Comparison of ENCODE assay signal across 28 cellular contexts in the genomic region with DNA sequence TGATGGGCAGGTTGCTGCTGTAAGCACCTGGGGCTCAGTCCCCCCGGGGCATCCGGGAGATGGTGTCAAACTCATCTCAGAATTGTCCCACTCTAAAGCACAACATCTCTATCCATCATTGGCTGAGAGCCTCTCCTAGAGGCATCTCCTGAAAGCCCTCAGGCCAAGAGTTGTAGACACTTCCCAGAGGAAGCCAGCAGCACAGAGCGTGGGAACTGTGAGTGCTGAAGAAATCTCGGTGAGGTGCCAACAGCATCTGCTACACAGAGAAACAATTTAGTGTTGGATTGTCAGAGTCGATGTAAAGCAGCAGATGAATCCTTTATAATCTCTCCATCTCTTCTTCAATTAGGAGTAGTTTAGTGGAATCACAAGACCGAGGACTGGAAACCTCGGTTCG.
DNase-seq lines count a peak whose midpoint lies in the region; ATAC-seq and TF ChIP-seq lines count a peak whose summit lies in the region.
"Had no signal": no experiment of that assay in that cellular context is flagged by ENCODE, and none has a peak within 500 bp of the region (broad histone marks: within the 10 kb centered on the region; RNA-seq: fewer than 3 reads in every experiment).

No MANE protein-coding gene starts in this region.

- 18 to 33% (median 20%) methylated on average over 8 of the region's 8 CpGs for WGBS in psoas muscle, 3 donors

- no peaks in the 10 kb centered on the region for H3K36me3 ChIP-seq in GM23338 (ENCODE audit: insufficient read depth)
- no peaks in the 10 kb centered on the region for H3K36me3 ChIP-seq in psoas muscle (ENCODE audit: insufficient read depth in 1 of 2, low read depth in 1 of 2)
- H3K36me3 ChIP-seq: HAP-1, MG63, prostate gland, SJCRH30 had no signal

- no peak overlapping the region for H3K4me3 Mint-ChIP-seq in GM23338
- H3K4me3 Mint-ChIP-seq: activated CD4-positive, alpha-beta T cell treated with anti-CD3 and anti-CD28 coated beads for 36 hours; CD4-positive, CD25-positive, alpha-beta regulatory T cell; natural killer cell treated with Interleukin-12 subunit alpha and Interleukin-12 subunit beta and Interleukin-15 and Interleukin-18, amount 100 ng/mL, for 72 hours had no signal

- H4K20me1 ChIP-seq in GM23338 (replicated peaks; ENCODE audit: insufficient read depth): no peaks in the 10 kb centered on the region

- no peaks in the 10 kb centered on the region; the same call in 2 of the 3 replicates for H3K36me3 Mint-ChIP-seq in GM23338 (ENCODE audit: low read depth)
- H3K36me3 Mint-ChIP-seq: activated naive CD4-positive, alpha-beta T cell treated with anti-CD3 and anti-CD28 coated beads, Interleukin-2, amount 50 U/mL, for 72 hours; CD4-positive, CD25-positive, alpha-beta regulatory T cell; natural killer cell treated with Interleukin-12 subunit alpha and Interleukin-12 subunit beta and Interleukin-15 and Interleukin-18, amount 100 ng/mL, for 72 hours had no signal

- H3K9me3 ChIP-seq in psoas muscle: no peaks in the 10 kb centered on the region
- H3K9me3 ChIP-seq: HAP-1, prostate gland, SJCRH30 had no signal

- H3K4me2 ChIP-seq in GM23338: no peak overlapping the region

- peaks cover 1% of the 10 kb centered on the region for H3K27me3 Mint-ChIP-seq in GM23338 (ENCODE audit: insufficient read depth, low read depth, poor library complexity)
- H3K27me3 Mint-ChIP-seq: CD4-positive, CD25-positive, alpha-beta regulatory T cell; natural killer cell treated with Interleukin-12 subunit alpha and Interleukin-12 subunit beta and Interleukin-15 and Interleukin-18, amount 100 ng/mL, for 72 hours had no signal

- H3K27me3 ChIP-seq in GM23338 (ENCODE audit: insufficient read depth): no peaks in the 10 kb centered on the region
- no peaks in the 10 kb centered on the region for H3K27me3 ChIP-seq in psoas muscle (ENCODE audit: insufficient read depth in 3 of 3, low read length in 2 of 3)
- H3K27me3 ChIP-seq in foreskin keratinocyte: peaks cover 3% of the 10 kb centered on the region
- H3K27me3 ChIP-seq: MG63, SJCRH30 had no signal

- peaks cover 5% of the 10 kb centered on the region; the same call in 2 of the 3 replicates for H3K4me1 Mint-ChIP-seq in GM23338
- H3K4me1 Mint-ChIP-seq: activated CD4-positive, alpha-beta T cell treated with anti-CD3 and anti-CD28 coated beads for 36 hours; CD4-positive, CD25-positive, alpha-beta regulatory T cell had no signal

- no peak overlapping the region for H3K27ac ChIP-seq in GM23338 (ENCODE audit: low read depth)
- H3K27ac ChIP-seq in psoas muscle: no peak overlapping the region
- H3K27ac ChIP-seq in foreskin keratinocyte: no peak overlapping the region
- H3K27ac ChIP-seq: prostate gland, SJCRH30 had no signal

- no peak overlapping the region for H3K27ac Mint-ChIP-seq in GM23338
- H3K27ac Mint-ChIP-seq: activated CD4-positive, alpha-beta T cell treated with anti-CD3 and anti-CD28 coated beads for 36 hours; activated naive CD4-positive, alpha-beta T cell treated with anti-CD3 and anti-CD28 coated beads, Interleukin-2, amount 50 U/mL, for 72 hours; CD4-positive, CD25-positive, alpha-beta regulatory T cell; natural killer cell treated with Interleukin-12 subunit alpha and Interleukin-12 subunit beta and Interleukin-15 and Interleukin-18, amount 100 ng/mL, for 72 hours had no signal

- H3K9me3 Mint-ChIP-seq in GM23338: no peaks in the 10 kb centered on the region; the same call in 1 of the 3 replicates

- H3F3A ChIP-seq in GM23338 (replicated peaks; ENCODE audit: low read depth): no peaks in the 10 kb centered on the region

- intact Hi-C loops in psoas muscle (cut with DNase I): no loop called here

- H3K4me3 ChIP-seq in GM23338 (no peak overlapping the region), fibroblast of villous mesenchyme (ENCODE audit: low read depth, low read length) (no peak overlapping the region), psoas muscle (no peak overlapping the region)
- H3K4me3 ChIP-seq: HAP-1, MG63, prostate gland, SJCRH30, skin epidermis had no signal

- ATAC-seq in GM23338: no peak
- peak in 3 of 4 donors; percentile 37 to 56 (median 48) for ATAC-seq in psoas muscle
- ATAC-seq in GM18858 (IDR thresholded peaks at IDR 0.05; ENCODE audit: unreplicated experiment): no peak
- no peak for ATAC-seq in foreskin keratinocyte
- no peak for ATAC-seq in GM19324 (IDR thresholded peaks at IDR 0.05; ENCODE audit: low FRiP score, unreplicated experiment)
- ATAC-seq: activated CD4-positive, alpha-beta T cell treated with anti-CD3 and anti-CD28 coated beads for 36 hours; activated naive CD4-positive, alpha-beta T cell treated with anti-CD3 and anti-CD28 coated beads, Interleukin-2, amount 50 U/mL, for 72 hours had no signal

- H3K9me2 ChIP-seq in GM23338 (ENCODE audit: insufficient read depth): peaks cover 19% of the 10 kb centered on the region

- no peaks in the 10 kb centered on the region for H3K79me2 ChIP-seq in GM23338 (replicated peaks; ENCODE audit: insufficient read depth)

- 0 out of 2 replicates have a peak overlapping the region, but pooled peaks have one; percentile 35 for H2AFZ ChIP-seq in GM23338

- H3K4me1 ChIP-seq in GM23338 (ENCODE audit: insufficient read depth): 0 out of 2 replicates have a peak, but pooled peaks cover 4% of the 10 kb centered on the region
- H3K4me1 ChIP-seq in psoas muscle: no peaks in the 10 kb centered on the region
- no peaks in the 10 kb centered on the region for H3K4me1 ChIP-seq in foreskin keratinocyte
- H3K4me1 ChIP-seq: HAP-1, prostate gland, SJCRH30 had no signal

- DNase-seq in GM23338 (ENCODE audit: low spot score) (no peak), fibroblast of villous mesenchyme (ENCODE audit: low read depth) (peak; percentile 24), psoas muscle (peak; percentile 43 to 62), foreskin keratinocyte (no peak), AG08396 (ENCODE audit: low spot score) (no peak)
- DNase-seq: activated CD4-positive, alpha-beta T cell treated with anti-CD3 and anti-CD28 coated beads for 36 hours; activated CD8-positive, alpha-beta memory T cell treated with anti-CD3 and anti-CD28 coated beads for 24 hours; activated T-cell treated with anti-CD3 and anti-CD28 coated beads for 4 hours; Calu3; CD4-positive, CD25-positive, alpha-beta regulatory T cell; KG1; mammary epithelial cell; MG63; NCI-H1105 treated with DMSO at 0.1 percent for 48 hours; NCI-H1930; NCI-H2171 treated with DMSO at 0.1 percent for 48 hours; NCI-H510A; occipital lobe; SJCRH30; stimulated activated naive CD4-positive, alpha-beta T cell; SW 1271 had no signal

- no peak for TF ChIP-seq CTCF in GM23338 (conservative IDR thresholded peaks at IDR 0.05; ENCODE audit: low read depth in 2 of 2)
- no peak for TF ChIP-seq CTCF in fibroblast of villous mesenchyme (IDR thresholded peaks at IDR 0.05; ENCODE audit: insufficient read depth, low read depth, low read length)
- no peak for TF ChIP-seq CTCF in psoas muscle (IDR thresholded peaks at IDR 0.05)
- TF ChIP-seq CTCF in foreskin keratinocyte (conservative IDR thresholded peaks at IDR 0.05): no peak

TF ChIP-seq in GM23338, 12 proteins besides CTCF, POLR2A, EP300 and RAD21 (continues in another document):
- TF ChIP-seq EZH2phosphoT487 (IDR thresholded peaks at IDR 0.05; ENCODE audit: unreplicated experiment) (no peak), ZNF331 (CRISPR knock-in tag; IDR thresholded peaks at IDR 0.05; ENCODE audit: low read depth) (no peak), JUNB (IDR thresholded peaks at IDR 0.05; ENCODE audit: unreplicated experiment) (no peak), STAT1 (IDR thresholded peaks at IDR 0.05; ENCODE audit: unreplicated experiment) (no peak), CREB1 (CRISPR knock-in tag; IDR thresholded peaks at IDR 0.05; ENCODE audit: low read depth) (no peak), POLR2AphosphoS5 (IDR thresholded peaks at IDR 0.05; ENCODE audit: low read depth) (no peak), EZH2 (IDR thresholded peaks at IDR 0.05; ENCODE audit: low read depth, unreplicated experiment) (no peak), ZNF114 (CRISPR knock-in tag; IDR thresholded peaks at IDR 0.05) (no peak)
- TF ChIP-seq, protein P1, sequence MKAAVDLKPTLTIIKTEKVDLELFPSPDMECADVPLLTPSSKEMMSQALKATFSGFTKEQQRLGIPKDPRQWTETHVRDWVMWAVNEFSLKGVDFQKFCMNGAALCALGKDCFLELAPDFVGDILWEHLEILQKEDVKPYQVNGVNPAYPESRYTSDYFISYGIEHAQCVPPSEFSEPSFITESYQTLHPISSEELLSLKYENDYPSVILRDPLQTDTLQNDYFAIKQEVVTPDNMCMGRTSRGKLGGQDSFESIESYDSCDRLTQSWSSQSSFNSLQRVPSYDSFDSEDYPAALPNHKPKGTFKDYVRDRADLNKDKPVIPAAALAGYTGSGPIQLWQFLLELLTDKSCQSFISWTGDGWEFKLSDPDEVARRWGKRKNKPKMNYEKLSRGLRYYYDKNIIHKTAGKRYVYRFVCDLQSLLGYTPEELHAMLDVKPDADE (IDR thresholded peaks at IDR 0.05): no peak
- TF ChIP-seq, protein P2, sequence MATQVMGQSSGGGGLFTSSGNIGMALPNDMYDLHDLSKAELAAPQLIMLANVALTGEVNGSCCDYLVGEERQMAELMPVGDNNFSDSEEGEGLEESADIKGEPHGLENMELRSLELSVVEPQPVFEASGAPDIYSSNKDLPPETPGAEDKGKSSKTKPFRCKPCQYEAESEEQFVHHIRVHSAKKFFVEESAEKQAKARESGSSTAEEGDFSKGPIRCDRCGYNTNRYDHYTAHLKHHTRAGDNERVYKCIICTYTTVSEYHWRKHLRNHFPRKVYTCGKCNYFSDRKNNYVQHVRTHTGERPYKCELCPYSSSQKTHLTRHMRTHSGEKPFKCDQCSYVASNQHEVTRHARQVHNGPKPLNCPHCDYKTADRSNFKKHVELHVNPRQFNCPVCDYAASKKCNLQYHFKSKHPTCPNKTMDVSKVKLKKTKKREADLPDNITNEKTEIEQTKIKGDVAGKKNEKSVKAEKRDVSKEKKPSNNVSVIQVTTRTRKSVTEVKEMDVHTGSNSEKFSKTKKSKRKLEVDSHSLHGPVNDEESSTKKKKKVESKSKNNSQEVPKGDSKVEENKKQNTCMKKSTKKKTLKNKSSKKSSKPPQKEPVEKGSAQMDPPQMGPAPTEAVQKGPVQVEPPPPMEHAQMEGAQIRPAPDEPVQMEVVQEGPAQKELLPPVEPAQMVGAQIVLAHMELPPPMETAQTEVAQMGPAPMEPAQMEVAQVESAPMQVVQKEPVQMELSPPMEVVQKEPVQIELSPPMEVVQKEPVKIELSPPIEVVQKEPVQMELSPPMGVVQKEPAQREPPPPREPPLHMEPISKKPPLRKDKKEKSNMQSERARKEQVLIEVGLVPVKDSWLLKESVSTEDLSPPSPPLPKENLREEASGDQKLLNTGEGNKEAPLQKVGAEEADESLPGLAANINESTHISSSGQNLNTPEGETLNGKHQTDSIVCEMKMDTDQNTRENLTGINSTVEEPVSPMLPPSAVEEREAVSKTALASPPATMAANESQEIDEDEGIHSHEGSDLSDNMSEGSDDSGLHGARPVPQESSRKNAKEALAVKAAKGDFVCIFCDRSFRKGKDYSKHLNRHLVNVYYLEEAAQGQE (IDR thresholded peaks at IDR 0.05; ENCODE audit: unreplicated experiment): no peak

Comparison
In these comparisons a context has a peak if more than half of its experiments do, and no peak if none do; other contexts are left out.
1. ATAC-seq: peak in psoas muscle (3 of 4); none in GM23338 (single experiment), GM18858 (single experiment), foreskin keratinocyte (single experiment) and GM19324 (single experiment).
2. DNase-seq: peak in fibroblast of villous mesenchyme (single experiment) and psoas muscle (2 of 2); none in GM23338 (single experiment), foreskin keratinocyte (0 of 2) and AG08396 (single experiment).